In the genomic region with DNA sequence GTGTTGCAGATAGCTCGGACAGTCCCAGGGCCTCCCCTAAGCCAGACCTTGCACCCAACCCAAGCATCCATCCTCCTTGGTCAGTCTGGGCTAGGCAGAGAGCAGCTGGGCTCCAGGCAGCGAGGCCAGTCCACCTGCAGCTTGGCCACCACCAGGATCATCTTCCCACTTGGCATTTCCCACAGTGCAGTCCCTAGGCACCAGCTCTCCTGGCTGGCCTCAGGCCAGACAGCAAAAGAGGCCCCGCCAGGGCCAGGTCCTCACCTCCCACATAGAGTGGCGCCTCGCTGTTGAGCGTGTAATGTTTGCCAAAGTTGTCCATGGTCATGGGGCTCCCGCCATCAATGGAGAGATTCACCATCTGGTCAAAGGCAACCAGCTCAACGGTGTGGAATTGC, we compare ENCODE assay signal across 25 cellular contexts.
DNase-seq lines count a peak whose midpoint lies in the region; ATAC-seq, FAIRE-seq and TF ChIP-seq lines count a peak whose summit lies in the region.
"Had no signal": no experiment of that assay in that cellular context is flagged by ENCODE, and none has a peak within 500 bp of the region (broad histone marks: within the 10 kb centered on the region; RNA-seq: fewer than 3 reads in every experiment).

No MANE protein-coding gene starts in this region.

- no peak for TF ChIP-seq RAD21 in HepG2 (CRISPR knock-in tag; IDR thresholded peaks at IDR 0.05)

- peak overlapping the region; percentile 44 for H3K18ac ChIP-seq in neuronal stem cell (ENCODE audit: low read length)

- H2AFZ ChIP-seq in HepG2 (ENCODE audit: low read length) (no peak overlapping the region), neuronal stem cell (ENCODE audit: low read length) (no peak overlapping the region)
- H2AFZ ChIP-seq: GM23338 had no signal

- H2BK15ac ChIP-seq in neuronal stem cell (ENCODE audit: low read length): no peak overlapping the region

- H3K79me1 ChIP-seq in neuronal stem cell (ENCODE audit: low read depth, low read length): no peaks in the 10 kb centered on the region

- H3K4me1 ChIP-seq in HepG2 (ENCODE audit: insufficient read depth, low read length) (peaks cover 42% of the 10 kb centered on the region), right lobe of liver (peaks cover 0 to 12% (median 3%) of the 10 kb centered on the region in 4 donors), neuronal stem cell (ENCODE audit: control insufficient read depth in 2 of 2, insufficient read depth in 1 of 2, low read depth in 1 of 2, low read length in 2 of 2) (no peaks in the 10 kb centered on the region)
- H3K4me1 ChIP-seq: BE2C had no signal

- H3K9ac ChIP-seq in HepG2 (ENCODE audit: insufficient read depth, low read depth, low read length) (no peak overlapping the region), neuronal stem cell (ENCODE audit: low read depth, low read length, poor library complexity) (no peak overlapping the region)
- H3K9ac ChIP-seq: BLaER1 treated with 17β-estradiol and CSF1 and Interleukin-3, amounts not matched to agents 10 nM and 100 nM had no signal

- CTCF ChIA-PET in HepG2 (lab: Yijun Ruan, JAX; ENCODE audit: low intra/inter-chr PET ratio, low total read pairs): no interaction called here

- H3K9me3 ChIP-seq in HepG2 (ENCODE audit: low read length): peaks cover 12% of the 10 kb centered on the region
- no peaks in the 10 kb centered on the region for H3K9me3 ChIP-seq in right lobe of liver
- H3K9me3 ChIP-seq in neuronal stem cell (replicated peaks in 1 of 2; ENCODE audit: control insufficient read depth in 2 of 2, insufficient read depth in 1 of 2, low read depth in 1 of 2, low read length in 2 of 2): peaks cover 4 to 15% of the 10 kb centered on the region in 2 donors
- H3K9me3 ChIP-seq: BE2C had no signal

- H3K79me2 ChIP-seq in HepG2 (ENCODE audit: insufficient read depth, low read length): no peaks in the 10 kb centered on the region

- TF ChIP-seq CTCF in HepG2 (CRISPR knock-in tag; IDR thresholded peaks at IDR 0.05) (no peak), right lobe of liver (IDR thresholded peaks at IDR 0.05) (no peak)

- no peak overlapping the region for H3K4me3 ChIP-seq in HepG2 (replicated peaks in 1 of 3; ENCODE audit: insufficient read depth in 1 of 3, low read depth in 2 of 3, low read length in 3 of 3)
- H3K4me3 ChIP-seq in right lobe of liver: no peak overlapping the region
- H3K4me3 ChIP-seq in neuronal stem cell (ENCODE audit: low read length in 2 of 2): no peak overlapping the region
- H3K4me3 ChIP-seq: A549; BLaER1 treated with 17β-estradiol and CSF1 and Interleukin-3, amounts not matched to agents 10 nM and 100 nM; GM12878; GM23338 had no signal

- no peak overlapping the region for H3K4ac ChIP-seq in neuronal stem cell (ENCODE audit: low read length)

- 20% methylated on average over 2 of the region's 8 CpGs for WGBS in HepG2 (ENCODE audit: low lambda C conversion rate)
- 100% methylated on average over 1 of the region's 8 CpGs for WGBS in right lobe of liver (ENCODE audit: insufficient coverage, low coverage, low lambda C conversion rate, missing lambda C conversion rate)
- no CpG with 5 or more reads among the region's 8 CpGs for WGBS in neuronal stem cell (ENCODE audit: extremely low coverage in 2 of 2, insufficient read length in 2 of 2, insufficient replicate concordance in 1 of 2), 2 donors

- no peak for FAIRE-seq in HepG2 (lab: Jason Lieb, UNC)
- FAIRE-seq: A549, GM12878, GM18507 had no signal

- H3K36me3 ChIP-seq in HepG2 (replicated peaks in 1 of 2; ENCODE audit: control insufficient read depth in 1 of 2, insufficient read depth in 2 of 2, low read length in 2 of 2) (no peaks in the 10 kb centered on the region), right lobe of liver (no peaks in the 10 kb centered on the region), neuronal stem cell (replicated peaks in 1 of 2; ENCODE audit: control insufficient read depth in 2 of 2, insufficient read depth in 2 of 2, low read length in 2 of 2) (no peaks in the 10 kb centered on the region)
- H3K36me3 ChIP-seq: BE2C; BLaER1 treated with 17β-estradiol and CSF1 and Interleukin-3, amounts not matched to agents 10 nM and 100 nM had no signal

- H3K14ac ChIP-seq in neuronal stem cell (ENCODE audit: low read length): no peak overlapping the region

- TF ChIP-seq EP300 in HepG2 (IDR thresholded peaks at IDR 0.05; ENCODE audit: low read depth in 2 of 2, low read length in 2 of 2) (no peak), HepG2 (CRISPR knock-in tag; IDR thresholded peaks at IDR 0.05; ENCODE audit: borderline replicate concordance) (no peak)

- DNase-seq in NCI-H2029 (lab: John Stamatoyannopoulos, UW) (peak; percentile 15), NCI-H2029 treated with DMSO at 0.1 percent for 48 hours (lab: John Stamatoyannopoulos, UW) (no peak), HepG2 (ENCODE audit: low spot score) (no peak), right lobe of liver (no peak), neuronal stem cell (ENCODE audit: low spot score) (no peak), SIG-M5 treated with dmso at 0.1 percent for 504 hours (lab: John Stamatoyannopoulos, UW; ENCODE audit: unreplicated experiment) (no peak)
- no peak for DNase-seq in activated CD4-positive, alpha-beta T cell treated with anti-CD3 and anti-CD28 coated beads, Interleukin-2, amount 50 U/mL, for 4 hours
- DNase-seq: 8988T; ACHN; AML-193; BE2C; Calu3; CD4-positive, alpha-beta T cell; CD8-positive, alpha-beta memory T cell; COR-L47; DMS79; EL; GDM1; H9 had no signal

- TF ChIP-seq POLR2A in HepG2 (IDR thresholded peaks at IDR 0.05; ENCODE audit: insufficient read depth in 1 of 2, low read depth in 2 of 2, low read length in 2 of 2) (no peak), right lobe of liver (IDR thresholded peaks at IDR 0.05) (no peak)

- H4K20me1 ChIP-seq in HepG2 (ENCODE audit: insufficient read depth, low read length): no peaks in the 10 kb centered on the region

- H2BK12ac ChIP-seq in neuronal stem cell (ENCODE audit: low read length): no peak overlapping the region

- no peak overlapping the region for H4K91ac ChIP-seq in neuronal stem cell (ENCODE audit: low read depth, low read length, poor library complexity)

- H2BK120ac ChIP-seq in neuronal stem cell (ENCODE audit: low read depth, low read length): no peak overlapping the region

- H2AK5ac ChIP-seq in neuronal stem cell (ENCODE audit: low read depth, low read length): peak overlapping the region; percentile 84

- H2BK5ac ChIP-seq in neuronal stem cell (ENCODE audit: low read length): peak overlapping the region; percentile 22

- POLR2A ChIA-PET in HepG2 (lab: Yijun Ruan, JAX): interaction anchor here (0.8 to 2.2 kb wide), 3 partner anchors 20 to 25 kb away, joined by 3 to 6 read pairs (median 3); no protein-coding TSS in a partner anchor

- H3K23ac ChIP-seq in neuronal stem cell (ENCODE audit: low read depth, low read length, poor library complexity): no peak overlapping the region

- H3K27ac ChIP-seq in HepG2 (ENCODE audit: extremely low read length, insufficient read depth, low read length) (no peak overlapping the region), right lobe of liver (no peak overlapping the region), neuronal stem cell (replicated peaks; ENCODE audit: low read length) (no peak overlapping the region)
- H3K27ac ChIP-seq: A549; BLaER1 treated with 17β-estradiol and CSF1 and Interleukin-3, amounts not matched to agents 10 nM and 100 nM had no signal

- no TSS peak for BruUV-seq in HepG2 (replicated peaks; lab: Mats Ljungman, UMichigan)

- H3K27me3 ChIP-seq in HepG2 (ENCODE audit: control insufficient read depth in 1 of 2, insufficient read depth in 2 of 2, low read length in 2 of 2): no peaks in the 10 kb centered on the region; a peak in 1 of 5 replicates
- H3K27me3 ChIP-seq in right lobe of liver: no peaks in the 10 kb centered on the region
- H3K27me3 ChIP-seq in neuronal stem cell (ENCODE audit: control insufficient read depth in 3 of 3, insufficient read depth in 3 of 3, low read depth in 1 of 3, low read length in 3 of 3): no peaks in the 10 kb centered on the region
- H3K27me3 ChIP-seq: BE2C; BLaER1 treated with 17β-estradiol and CSF1 and Interleukin-3, amounts not matched to agents 10 nM and 100 nM had no signal

- in situ Hi-C loops in HepG2 (cut with HindIII; ENCODE audit: extremely low pct_ligation_motif_present, low pct_unique_long_range_greater_than_20kb): no loop called here

- intact Hi-C loops in HepG2 (cut with micrococcal nuclease; ENCODE audit: unreplicated experiment) (no loop called here), right lobe of liver (cut with DNase I) (no loop called here)

- no peak for ATAC-seq in HepG2
- ATAC-seq in right lobe of liver: no peak
- ATAC-seq: A549, GM12878, GM23338, HCT116 had no signal

- no peak overlapping the region for H4K8ac ChIP-seq in neuronal stem cell (ENCODE audit: low read depth, low read length)

- no peak overlapping the region for H3K4me2 ChIP-seq in HepG2 (ENCODE audit: low read depth, low read length)
- no peak overlapping the region for H3K4me2 ChIP-seq in neuronal stem cell (ENCODE audit: insufficient read depth, low read length, poor library complexity, severe bottlenecking)
- H3K4me2 ChIP-seq: A549; BLaER1 treated with 17β-estradiol and CSF1 and Interleukin-3, amounts not matched to agents 10 nM and 100 nM; GM23338 had no signal

TF ChIP-seq in HepG2, 621 proteins besides CTCF, POLR2A, EP300 and RAD21:
- TF ChIP-seq, protein P1, sequence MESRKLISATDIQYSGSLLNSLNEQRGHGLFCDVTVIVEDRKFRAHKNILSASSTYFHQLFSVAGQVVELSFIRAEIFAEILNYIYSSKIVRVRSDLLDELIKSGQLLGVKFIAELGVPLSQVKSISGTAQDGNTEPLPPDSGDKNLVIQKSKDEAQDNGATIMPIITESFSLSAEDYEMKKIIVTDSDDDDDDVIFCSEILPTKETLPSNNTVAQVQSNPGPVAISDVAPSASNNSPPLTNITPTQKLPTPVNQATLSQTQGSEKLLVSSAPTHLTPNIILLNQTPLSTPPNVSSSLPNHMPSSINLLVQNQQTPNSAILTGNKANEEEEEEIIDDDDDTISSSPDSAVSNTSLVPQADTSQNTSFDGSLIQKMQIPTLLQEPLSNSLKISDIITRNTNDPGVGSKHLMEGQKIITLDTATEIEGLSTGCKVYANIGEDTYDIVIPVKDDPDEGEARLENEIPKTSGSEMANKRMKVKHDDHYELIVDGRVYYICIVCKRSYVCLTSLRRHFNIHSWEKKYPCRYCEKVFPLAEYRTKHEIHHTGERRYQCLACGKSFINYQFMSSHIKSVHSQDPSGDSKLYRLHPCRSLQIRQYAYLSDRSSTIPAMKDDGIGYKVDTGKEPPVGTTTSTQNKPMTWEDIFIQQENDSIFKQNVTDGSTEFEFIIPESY (CRISPR knock-in tag; IDR thresholded peaks at IDR 0.05): peak; percentile 78; the same call in 1 of the 2 replicates
- TF ChIP-seq HOXA9 (CRISPR knock-in tag; IDR thresholded peaks at IDR 0.05; ENCODE audit: borderline replicate concordance): no peak
